ENCODE assay signal across 8 cellular contexts in the genomic region with DNA sequence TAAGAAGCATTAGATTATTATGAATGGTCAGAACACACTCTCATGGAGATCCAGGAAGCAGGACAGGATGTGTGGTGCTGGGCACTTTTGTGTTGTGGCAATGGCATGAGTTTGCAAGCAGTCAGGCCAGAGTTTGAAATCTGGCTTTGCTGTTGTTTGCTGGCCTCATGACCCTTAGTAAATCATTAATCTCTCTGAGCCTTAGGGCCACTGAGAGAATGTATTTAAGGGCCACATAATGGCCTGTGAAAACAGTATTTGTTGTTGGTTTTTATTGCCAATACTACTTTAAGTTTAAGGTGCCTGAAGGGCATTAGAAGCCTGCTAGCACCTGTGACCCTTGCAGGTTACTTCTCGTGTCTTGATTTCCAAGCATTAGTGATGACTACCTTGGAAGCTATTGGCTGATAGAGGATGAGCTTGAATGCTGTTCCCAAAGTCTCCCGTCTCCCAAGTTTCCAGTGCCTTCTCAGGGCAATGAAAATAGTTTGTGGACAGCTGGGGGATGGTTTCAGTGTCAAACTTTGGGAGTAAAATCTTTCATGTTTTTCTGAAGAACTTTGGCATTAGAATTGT. TPM values are rescaled to one million over a fixed set of nuclear protein-coding genes. Genes with fewer than 3 reads are reported as not detected.
DNase-seq lines count a peak whose midpoint lies in the region; ATAC-seq, FAIRE-seq and TF ChIP-seq lines count a peak whose summit lies in the region.

No MANE protein-coding gene starts in this region.

- no peak for TF ChIP-seq RAD21 in A549 (conservative IDR thresholded peaks at IDR 0.05 in 1 of 2, IDR thresholded peaks at IDR 0.05 in 1 of 2)

- H2AFZ ChIP-seq in hepatocyte = no peak overlapping the region

- H3K36me3 ChIP-seq in hepatocyte (replicated peaks; ENCODE audit: insufficient read depth, low read depth) = no peaks in the 10 kb centered on the region
- H3K36me3 ChIP-seq in SJCRH30 = no peaks in the 10 kb centered on the region

- WGBS in A549 (ENCODE audit: missing lambda C conversion rate) = 3% methylated on average over 2 of the region's 2 CpGs
- WGBS in hepatocyte (ENCODE audit: low lambda C conversion rate, missing lambda C conversion rate) = 54% methylated on average over 2 of the region's 2 CpGs

- H3K4me2 ChIP-seq in A549 = peak overlapping the region; percentile 92
- H3K4me2 ChIP-seq in hepatocyte = peak overlapping the region; percentile 22

- H3K4me1 ChIP-seq in A549 (peaks cover 39% of the 10 kb centered on the region), hepatocyte (ENCODE audit: insufficient read depth) (peaks cover 26% of the 10 kb centered on the region), SJCRH30 (no peaks in the 10 kb centered on the region)

- TF ChIP-seq POLR2A in A549 (IDR thresholded peaks at IDR 0.05; ENCODE audit: low read length) = no peak

- H3K4me3 ChIP-seq in A549 = peak overlapping the region; percentile 11; the same call in 1 of the 3 replicates
- H3K4me3 ChIP-seq in hepatocyte = no peak overlapping the region
- no peak overlapping the region for H3K4me3 ChIP-seq in SJCRH30

- H3K27ac ChIP-seq in A549 (peak overlapping the region; percentile 68 to 83), hepatocyte (peak overlapping the region; percentile 12), SJCRH30 (no peak overlapping the region)

- no peaks in the 10 kb centered on the region for H3K9me3 ChIP-seq in A549
- no peaks in the 10 kb centered on the region for H3K9me3 ChIP-seq in hepatocyte (ENCODE audit: low read depth)
- H3K9me3 ChIP-seq in SJCRH30 (replicated peaks) = no peaks in the 10 kb centered on the region

- POLR2A ChIA-PET in A549 (lab: Yijun Ruan, JAX) = no interaction called here

- CTCF ChIA-PET in A549 (lab: Yijun Ruan, JAX) = interaction anchor here (0.9 to 1.8 kb wide), 3 partner anchors 10 to 193 kb away, joined by 5 to 8 read pairs (median 5); a partner anchor contains a TSS

- peak in 1 of 2 experiments; percentile 57 for DNase-seq in A549 (ENCODE audit: low read depth in 1 of 2, low spot score in 1 of 2)
- DNase-seq in hepatocyte (ENCODE audit: low spot score) = peak; percentile 34
- no peak for DNase-seq in stimulated activated CD4-positive, alpha-beta T cell treated with anti-CD3 and anti-CD28 coated beads, Interleukin-2, amount 100 ng/mL, for 24 hours
- no peak for DNase-seq in SJCRH30
- no peak for DNase-seq in A172 (ENCODE audit: low spot score)
- DNase-seq in H4 (ENCODE audit: low spot score) = no peak

- no peaks in the 10 kb centered on the region for H3K9me2 ChIP-seq in hepatocyte (replicated peaks; ENCODE audit: insufficient read depth)

- H4K20me1 ChIP-seq in hepatocyte (ENCODE audit: insufficient read depth, poor library complexity, severe bottlenecking) = no peaks in the 10 kb centered on the region

- TF ChIP-seq CTCF in A549 (IDR thresholded peaks at IDR 0.05) (no peak), hepatocyte (IDR thresholded peaks at IDR 0.05; ENCODE audit: poor library complexity) (no peak)

- no peak for FAIRE-seq in A549 (lab: Jason Lieb, UNC)

- peaks cover 75% of the 10 kb centered on the region for H3K79me2 ChIP-seq in hepatocyte

- peak; percentile 48 to 80; a peak in 5 of 6 replicates for ATAC-seq in A549
- ATAC-seq in GM19351 (IDR thresholded peaks at IDR 0.05; ENCODE audit: unreplicated experiment) = peak; percentile 15
- ATAC-seq in HG03565 (IDR thresholded peaks at IDR 0.05; ENCODE audit: unreplicated experiment) = peak; percentile 10

- no peaks in the 10 kb centered on the region for H3K27me3 ChIP-seq in hepatocyte
- no peaks in the 10 kb centered on the region for H3K27me3 ChIP-seq in SJCRH30

- no peak for TF ChIP-seq EP300 in A549 (IDR thresholded peaks at IDR 0.05)

TF ChIP-seq in A549, 52 proteins besides CTCF, POLR2A, EP300 and RAD21:
- TF ChIP-seq ZC3H11A (IDR thresholded peaks at IDR 0.05) (no peak), ZSCAN20 (CRISPR knock-in tag; IDR thresholded peaks at IDR 0.05) (no peak), HEYL (CRISPR knock-in tag; IDR thresholded peaks at IDR 0.05) (no peak), ZNF302 (CRISPR knock-in tag; IDR thresholded peaks at IDR 0.05) (no peak), PHF8 (IDR thresholded peaks at IDR 0.05; ENCODE audit: borderline replicate concordance, low read depth) (no peak)
- TF ChIP-seq, protein P1, sequence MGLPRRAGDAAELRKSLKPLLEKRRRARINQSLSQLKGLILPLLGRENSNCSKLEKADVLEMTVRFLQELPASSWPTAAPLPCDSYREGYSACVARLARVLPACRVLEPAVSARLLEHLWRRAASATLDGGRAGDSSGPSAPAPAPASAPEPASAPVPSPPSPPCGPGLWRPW (IDR thresholded peaks at IDR 0.05) = no peak

RNA-seq across cellular contexts. Expression of a gene that starts 24.6 kb away (rescaled TPM):
- polyA plus RNA-seq in A549 (2011; rRNA removed) (38.7 and 42.5 TPM in 2 replicates), A549 (2017; fragmentation: RNase III; extraction: RNeasy Plus Mini Kit Qiagen cat#74134 plus additional on column Dnase treatment) (32.8 to 35.3 TPM (median 35.2 TPM) in 3 replicates), hepatocyte (14.7 and 18.5 TPM in 2 replicates)
- polyA plus RNA-seq in A549 (2012; cell fraction: cytosol; rRNA removed) = 22.4 and 26.1 TPM in 2 replicates
- polyA plus RNA-seq in A549 (2012; cell fraction: nucleus; rRNA removed) = 40.8 and 56.0 TPM in 2 replicates
- polyA minus RNA-seq in A549 (2011; rRNA and poly(A)+ RNA removed) = 60.6 and 70.8 TPM in 2 replicates
- total RNA-seq in hepatocyte = 19.6 and 20.1 TPM in 2 replicates
- total RNA-seq in SJCRH30 (2014; rRNA removed; shearing (Covaris generic)) = 12.9 and 14.7 TPM in 2 replicates
- 23.6 and 27.1 TPM in 2 replicates for total RNA-seq in A172 (2014; rRNA removed; shearing (Covaris generic))
- total RNA-seq in H4 (2014; rRNA removed; shearing (Covaris generic)) = 22.1 and 22.7 TPM in 2 replicates

RNA-seq across cellular contexts. Expression of a gene that starts 39.3 kb away (rescaled TPM):
- polyA plus RNA-seq in A549 (2011; rRNA removed) (41.1 and 54.3 TPM in 2 replicates), A549 (2017; fragmentation: RNase III; extraction: RNeasy Plus Mini Kit Qiagen cat#74134 plus additional on column Dnase treatment) (55.0 to 64.3 TPM (median 62.2 TPM) in 3 replicates), hepatocyte (36.9 and 44.4 TPM in 2 replicates)
- 111 and 157 TPM in 2 replicates for polyA plus RNA-seq in A549 (2012; cell fraction: cytosol; rRNA removed)
- polyA plus RNA-seq in A549 (2012; cell fraction: nucleus; rRNA removed) = 59.8 and 100 TPM in 2 replicates
- 87.2 and 95.3 TPM in 2 replicates for polyA minus RNA-seq in A549 (2011; rRNA and poly(A)+ RNA removed)
- 18.0 and 18.4 TPM in 2 replicates for total RNA-seq in hepatocyte
- total RNA-seq in SJCRH30 (2014; rRNA removed; shearing (Covaris generic)) = 15.5 and 17.4 TPM in 2 replicates
- 40.6 and 50.9 TPM in 2 replicates for total RNA-seq in A172 (2014; rRNA removed; shearing (Covaris generic))
- total RNA-seq in H4 (2014; rRNA removed; shearing (Covaris generic)) = 37.4 and 62.5 TPM in 2 replicates

Comparison
In these comparisons a context has a peak if more than half of its experiments do, and no peak if none do; other contexts are left out.
1. ATAC-seq: peak in every context shown above with its lines; median percentile 64 in A549; 15 in GM19351; 10 in HG03565.